In genomic region chr4:162586266-162586665, GRCh38 we compare ENCODE assay signal across 19 cellular contexts.
DNase-seq lines count a peak whose midpoint lies in the region; ATAC-seq, FAIRE-seq and TF ChIP-seq lines count a peak whose summit lies in the region.
"Had no signal": no experiment of that assay in that cellular context is flagged by ENCODE, and none has a peak within 500 bp of the region (broad histone marks: within the 10 kb centered on the region; RNA-seq: fewer than 3 reads in every experiment).

No MANE protein-coding gene starts in this region.

- no peaks in the 10 kb centered on the region for H3K27me3 ChIP-seq in RWPE2 (ENCODE audit: insufficient read depth, poor library complexity, severe bottlenecking)
- no peaks in the 10 kb centered on the region for H3K27me3 ChIP-seq in small intestine (ENCODE audit: control insufficient read depth in 2 of 2, insufficient read depth in 2 of 2, low read length in 2 of 2)

- H3K4me1 ChIP-seq in RWPE2 (ENCODE audit: insufficient read depth, poor library complexity, severe bottlenecking) (no peaks in the 10 kb centered on the region), small intestine (ENCODE audit: control insufficient read depth in 2 of 2, insufficient read depth in 1 of 2, low read depth in 1 of 2, low read length in 1 of 2) (no peaks in the 10 kb centered on the region)
- H3K4me1 ChIP-seq: A549, Caco-2 had no signal

- DNase-seq in HS-5 (ENCODE audit: low read depth) (peak; percentile 11), RWPE2 (ENCODE audit: low spot score) (no peak), small intestine (no peak), dermis blood vessel endothelial cell (no peak), DMS114 treated with DMSO at 0.1 percent for 48 hours (lab: John Stamatoyannopoulos, UW; ENCODE audit: unreplicated experiment) (no peak), NCI-H69 (lab: John Stamatoyannopoulos, UW) (no peak)
- DNase-seq: Caco-2; CD8-positive, alpha-beta T cell; DMS53; GM23248; IMR-90; KBM-7 had no signal

- H3K36me3 ChIP-seq in RWPE2 (ENCODE audit: low read depth) = no peaks in the 10 kb centered on the region
- H3K36me3 ChIP-seq in small intestine (ENCODE audit: control insufficient read depth in 2 of 2, insufficient read depth in 2 of 2, low read length in 2 of 2) = no peaks in the 10 kb centered on the region

- H3K9me3 ChIP-seq in RWPE2 (ENCODE audit: severe bottlenecking) (no peaks in the 10 kb centered on the region), small intestine (ENCODE audit: control insufficient read depth, low read depth) (no peaks in the 10 kb centered on the region)
- H3K9me3 ChIP-seq: A549, Caco-2 had no signal

- WGBS in small intestine, 3 donors = 54 to 76% (median 76%) methylated on average over 1 of the region's 1 CpG

- H3K27ac ChIP-seq in RWPE2 (ENCODE audit: poor library complexity, severe bottlenecking) (no peak overlapping the region), small intestine (ENCODE audit: low read depth in 1 of 2, low read length in 1 of 2) (no peak overlapping the region)
- H3K27ac ChIP-seq: A549, GM23248, HL-60 had no signal

- FAIRE-seq in endometrium (lab: Jason Lieb, UNC) = peak; percentile 61
- FAIRE-seq in small intestine (lab: Jason Lieb, UNC) = peak; percentile 47
- FAIRE-seq: A549, GM12891, GM19239, H54 had no signal

- TF ChIP-seq CTCF in RWPE2 (IDR thresholded peaks at IDR 0.05; ENCODE audit: poor library complexity, severe bottlenecking) = no peak

- ATAC-seq in RWPE2 (ENCODE audit: low read depth) = peak; percentile 46; the same call in 1 of the 3 replicates
- ATAC-seq: A549; CD8-positive, alpha-beta T cell; HCT116 had no signal

- H3K4me3 ChIP-seq in RWPE2 (ENCODE audit: severe bottlenecking) (no peak overlapping the region), small intestine (ENCODE audit: low read depth in 1 of 2, low read length in 2 of 2) (no peak overlapping the region)
- H3K4me3 ChIP-seq: A549, GM23248 had no signal
